Comparison of ENCODE assay signal across 29 cellular contexts in genomic region chr5:81105261-81105877, GRCh38.
DNase-seq lines count a peak whose midpoint lies in the region; ATAC-seq and TF ChIP-seq lines count a peak whose summit lies in the region.
"Had no signal": no experiment of that assay in that cellular context is flagged by ENCODE, and none has a peak within 500 bp of the region (broad histone marks: within the 10 kb centered on the region; RNA-seq: fewer than 3 reads in every experiment).

No MANE protein-coding gene starts in this region.

- in situ Hi-C loops in GM13976 (cut with MboI; ENCODE audit: low sequenced_read_pairs, unreplicated experiment): no loop called here

- no peak overlapping the region for H3K4me3 ChIP-seq in Jurkat, Clone E6-1 (ENCODE audit: low read length)
- H3K4me3 ChIP-seq: ascending aorta, cardiac muscle cell, colonic mucosa, GM12878, GM23248 had no signal

- peaks cover 35% of the 10 kb centered on the region for H3K4me1 Mint-ChIP-seq in activated naive CD4-positive, alpha-beta T cell treated with anti-CD3 and anti-CD28 coated beads, Interleukin-2, amount 50 U/mL, for 24 hours
- H3K4me1 Mint-ChIP-seq in stimulated activated naive CD8-positive, alpha-beta T cell treated with anti-CD3 and anti-CD28 coated beads, Interleukin-15, amount 100 ng/mL, for 72 hours: peaks cover 23% of the 10 kb centered on the region

- DNase-seq in activated naive CD4-positive, alpha-beta T cell treated with Interleukin-2 at 50 U/mL for 16 hours: no peak
- DNase-seq in Jurkat, Clone E6-1 (ENCODE audit: low read depth, low spot score): peak; percentile 23
- DNase-seq in dermis blood vessel endothelial cell (peak; percentile 3), SKM-1 (lab: John Stamatoyannopoulos, UW; ENCODE audit: unreplicated experiment) (no peak), GM13976 (ENCODE audit: low spot score) (no peak)
- no peak for DNase-seq in stimulated activated naive CD8-positive, alpha-beta T cell treated with anti-CD3 and anti-CD28 coated beads, Interleukin-15, amount 100 ng/mL, for 72 hours
- no peak for DNase-seq in activated effector memory CD4-positive, alpha-beta T cell treated with Interleukin-2 at 50 U/mL for 16 hours
- DNase-seq: ACHN; activated CD4-positive, alpha-beta T cell treated with anti-CD3 and anti-CD28 coated beads, Interleukin-2, amount 50 U/mL, for 48 hours; activated naive CD4-positive, alpha-beta T cell treated with anti-CD3 and anti-CD28 coated beads, Interleukin-2, amount 50 U/mL, for 16 hours; BE2C; colonic mucosa; effector memory CD4-positive, alpha-beta T cell; GM23248; head of caudate nucleus; Kasumi-1; left ventricle myocardium superior; NCI-H1694 treated with DMSO at 0.1 percent for 48 hours; NCI-H510A; occipital lobe; SK-N-SH; stimulated activated CD8-positive, alpha-beta memory T cell treated with anti-CD3 and anti-CD28 coated beads, Interleukin-4, amount 100 ng/mL, for 48 hours; T-helper 9 cell; trophoblast cell; WERI-Rb-1 had no signal

- no peak for TF ChIP-seq CTCF in GM13976 (IDR thresholded peaks at IDR 0.05; ENCODE audit: borderline replicate concordance, control extremely low read depth, extremely low read depth, insufficient read depth, missing control alignments)

- peak; percentile 79 for ATAC-seq in stimulated activated naive CD8-positive, alpha-beta T cell treated with anti-CD3 and anti-CD28 coated beads, Interleukin-15, amount 100 ng/mL, for 72 hours
- ATAC-seq: GM12878, left ventricle myocardium superior had no signal

- peaks cover 5% of the 10 kb centered on the region for H3K36me3 Mint-ChIP-seq in activated naive CD4-positive, alpha-beta T cell treated with anti-CD3 and anti-CD28 coated beads, Interleukin-2, amount 50 U/mL, for 24 hours

- H3K4me3 Mint-ChIP-seq in activated naive CD4-positive, alpha-beta T cell treated with anti-CD3 and anti-CD28 coated beads, Interleukin-2, amount 50 U/mL, for 24 hours: no peak overlapping the region
- peak overlapping the region; percentile 8 to 52 for H3K4me3 Mint-ChIP-seq in stimulated activated naive CD8-positive, alpha-beta T cell treated with anti-CD3 and anti-CD28 coated beads, Interleukin-15, amount 100 ng/mL, for 72 hours

- peak overlapping the region; percentile 43 for H3K27ac Mint-ChIP-seq in activated naive CD4-positive, alpha-beta T cell treated with anti-CD3 and anti-CD28 coated beads, Interleukin-2, amount 50 U/mL, for 24 hours
- peak overlapping the region in 1 of 2 donors; percentile 54 for H3K27ac Mint-ChIP-seq in stimulated activated naive CD8-positive, alpha-beta T cell treated with anti-CD3 and anti-CD28 coated beads, Interleukin-15, amount 100 ng/mL, for 72 hours

- H3K9me3 Mint-ChIP-seq in activated naive CD4-positive, alpha-beta T cell treated with anti-CD3 and anti-CD28 coated beads, Interleukin-2, amount 50 U/mL, for 24 hours: no peaks in the 10 kb centered on the region
- H3K9me3 Mint-ChIP-seq in stimulated activated naive CD8-positive, alpha-beta T cell treated with anti-CD3 and anti-CD28 coated beads, Interleukin-15, amount 100 ng/mL, for 72 hours: peaks cover 0 to 5% of the 10 kb centered on the region in 2 donors

- H3K27me3 Mint-ChIP-seq in activated naive CD4-positive, alpha-beta T cell treated with anti-CD3 and anti-CD28 coated beads, Interleukin-2, amount 50 U/mL, for 24 hours: no peaks in the 10 kb centered on the region
- no peaks in the 10 kb centered on the region for H3K27me3 Mint-ChIP-seq in stimulated activated naive CD8-positive, alpha-beta T cell treated with anti-CD3 and anti-CD28 coated beads, Interleukin-15, amount 100 ng/mL, for 72 hours

Comparison
In these comparisons a context has a peak if more than half of its experiments do, and no peak if none do; other contexts are left out.
1. DNase-seq: peak in Jurkat, Clone E6-1 (single experiment) and dermis blood vessel endothelial cell (single experiment); none in activated naive CD4-positive, alpha-beta T cell treated with Interleukin-2 at 50 U/mL for 16 hours (single experiment), stimulated activated naive CD8-positive, alpha-beta T cell treated with anti-CD3 and anti-CD28 coated beads, Interleukin-15, amount 100 ng/mL, for 72 hours (0 of 2), activated effector memory CD4-positive, alpha-beta T cell treated with Interleukin-2 at 50 U/mL for 16 hours (single experiment), SKM-1 (single experiment) and GM13976 (single experiment).